In genomic region chr1:39214998-39215873, GRCh38 we compare ENCODE assay signal across 1 cellular context.
TF ChIP-seq lines count a peak whose summit lies in the region.

No MANE protein-coding gene starts in this region.

TF ChIP-seq in H1, 55 proteins besides CTCF, POLR2A, EP300 and RAD21 (continued from another document):
- TF ChIP-seq, protein P1, sequence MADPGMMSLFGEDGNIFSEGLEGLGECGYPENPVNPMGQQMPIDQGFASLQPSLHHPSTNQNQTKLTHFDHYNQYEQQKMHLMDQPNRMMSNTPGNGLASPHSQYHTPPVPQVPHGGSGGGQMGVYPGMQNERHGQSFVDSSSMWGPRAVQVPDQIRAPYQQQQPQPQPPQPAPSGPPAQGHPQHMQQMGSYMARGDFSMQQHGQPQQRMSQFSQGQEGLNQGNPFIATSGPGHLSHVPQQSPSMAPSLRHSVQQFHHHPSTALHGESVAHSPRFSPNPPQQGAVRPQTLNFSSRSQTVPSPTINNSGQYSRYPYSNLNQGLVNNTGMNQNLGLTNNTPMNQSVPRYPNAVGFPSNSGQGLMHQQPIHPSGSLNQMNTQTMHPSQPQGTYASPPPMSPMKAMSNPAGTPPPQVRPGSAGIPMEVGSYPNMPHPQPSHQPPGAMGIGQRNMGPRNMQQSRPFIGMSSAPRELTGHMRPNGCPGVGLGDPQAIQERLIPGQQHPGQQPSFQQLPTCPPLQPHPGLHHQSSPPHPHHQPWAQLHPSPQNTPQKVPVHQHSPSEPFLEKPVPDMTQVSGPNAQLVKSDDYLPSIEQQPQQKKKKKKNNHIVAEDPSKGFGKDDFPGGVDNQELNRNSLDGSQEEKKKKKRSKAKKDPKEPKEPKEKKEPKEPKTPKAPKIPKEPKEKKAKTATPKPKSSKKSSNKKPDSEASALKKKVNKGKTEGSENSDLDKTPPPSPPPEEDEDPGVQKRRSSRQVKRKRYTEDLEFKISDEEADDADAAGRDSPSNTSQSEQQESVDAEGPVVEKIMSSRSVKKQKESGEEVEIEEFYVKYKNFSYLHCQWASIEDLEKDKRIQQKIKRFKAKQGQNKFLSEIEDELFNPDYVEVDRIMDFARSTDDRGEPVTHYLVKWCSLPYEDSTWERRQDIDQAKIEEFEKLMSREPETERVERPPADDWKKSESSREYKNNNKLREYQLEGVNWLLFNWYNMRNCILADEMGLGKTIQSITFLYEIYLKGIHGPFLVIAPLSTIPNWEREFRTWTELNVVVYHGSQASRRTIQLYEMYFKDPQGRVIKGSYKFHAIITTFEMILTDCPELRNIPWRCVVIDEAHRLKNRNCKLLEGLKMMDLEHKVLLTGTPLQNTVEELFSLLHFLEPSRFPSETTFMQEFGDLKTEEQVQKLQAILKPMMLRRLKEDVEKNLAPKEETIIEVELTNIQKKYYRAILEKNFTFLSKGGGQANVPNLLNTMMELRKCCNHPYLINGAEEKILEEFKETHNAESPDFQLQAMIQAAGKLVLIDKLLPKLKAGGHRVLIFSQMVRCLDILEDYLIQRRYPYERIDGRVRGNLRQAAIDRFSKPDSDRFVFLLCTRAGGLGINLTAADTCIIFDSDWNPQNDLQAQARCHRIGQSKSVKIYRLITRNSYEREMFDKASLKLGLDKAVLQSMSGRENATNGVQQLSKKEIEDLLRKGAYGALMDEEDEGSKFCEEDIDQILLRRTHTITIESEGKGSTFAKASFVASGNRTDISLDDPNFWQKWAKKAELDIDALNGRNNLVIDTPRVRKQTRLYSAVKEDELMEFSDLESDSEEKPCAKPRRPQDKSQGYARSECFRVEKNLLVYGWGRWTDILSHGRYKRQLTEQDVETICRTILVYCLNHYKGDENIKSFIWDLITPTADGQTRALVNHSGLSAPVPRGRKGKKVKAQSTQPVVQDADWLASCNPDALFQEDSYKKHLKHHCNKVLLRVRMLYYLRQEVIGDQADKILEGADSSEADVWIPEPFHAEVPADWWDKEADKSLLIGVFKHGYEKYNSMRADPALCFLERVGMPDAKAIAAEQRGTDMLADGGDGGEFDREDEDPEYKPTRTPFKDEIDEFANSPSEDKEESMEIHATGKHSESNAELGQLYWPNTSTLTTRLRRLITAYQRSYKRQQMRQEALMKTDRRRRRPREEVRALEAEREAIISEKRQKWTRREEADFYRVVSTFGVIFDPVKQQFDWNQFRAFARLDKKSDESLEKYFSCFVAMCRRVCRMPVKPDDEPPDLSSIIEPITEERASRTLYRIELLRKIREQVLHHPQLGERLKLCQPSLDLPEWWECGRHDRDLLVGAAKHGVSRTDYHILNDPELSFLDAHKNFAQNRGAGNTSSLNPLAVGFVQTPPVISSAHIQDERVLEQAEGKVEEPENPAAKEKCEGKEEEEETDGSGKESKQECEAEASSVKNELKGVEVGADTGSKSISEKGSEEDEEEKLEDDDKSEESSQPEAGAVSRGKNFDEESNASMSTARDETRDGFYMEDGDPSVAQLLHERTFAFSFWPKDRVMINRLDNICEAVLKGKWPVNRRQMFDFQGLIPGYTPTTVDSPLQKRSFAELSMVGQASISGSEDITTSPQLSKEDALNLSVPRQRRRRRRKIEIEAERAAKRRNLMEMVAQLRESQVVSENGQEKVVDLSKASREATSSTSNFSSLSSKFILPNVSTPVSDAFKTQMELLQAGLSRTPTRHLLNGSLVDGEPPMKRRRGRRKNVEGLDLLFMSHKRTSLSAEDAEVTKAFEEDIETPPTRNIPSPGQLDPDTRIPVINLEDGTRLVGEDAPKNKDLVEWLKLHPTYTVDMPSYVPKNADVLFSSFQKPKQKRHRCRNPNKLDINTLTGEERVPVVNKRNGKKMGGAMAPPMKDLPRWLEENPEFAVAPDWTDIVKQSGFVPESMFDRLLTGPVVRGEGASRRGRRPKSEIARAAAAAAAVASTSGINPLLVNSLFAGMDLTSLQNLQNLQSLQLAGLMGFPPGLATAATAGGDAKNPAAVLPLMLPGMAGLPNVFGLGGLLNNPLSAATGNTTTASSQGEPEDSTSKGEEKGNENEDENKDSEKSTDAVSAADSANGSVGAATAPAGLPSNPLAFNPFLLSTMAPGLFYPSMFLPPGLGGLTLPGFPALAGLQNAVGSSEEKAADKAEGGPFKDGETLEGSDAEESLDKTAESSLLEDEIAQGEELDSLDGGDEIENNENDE (IDR thresholded peaks at IDR 0.05; ENCODE audit: insufficient replicate concordance, low read length), result no peak
- TF ChIP-seq TAF7 (optimal IDR thresholded peaks at IDR 0.05; ENCODE audit: borderline replicate concordance, low read depth, low read length), result no peak
TF ChIP-seq in H1: peak in this region for 0.
